In genomic region chr1:27705545-27705944, GRCh38 we compare ENCODE assay signal across 20 cellular contexts. TPM values are rescaled to one million over a fixed set of nuclear protein-coding genes. Genes with fewer than 3 reads are reported as not detected.
DNase-seq lines count a peak whose midpoint lies in the region; ATAC-seq, FAIRE-seq and TF ChIP-seq lines count a peak whose summit lies in the region.
"Had no signal": no experiment of that assay in that cellular context is flagged by ENCODE, and none has a peak within 500 bp of the region (broad histone marks: within the 10 kb centered on the region; RNA-seq: fewer than 3 reads in every experiment).

No MANE protein-coding gene starts in this region.

- no peak for TF ChIP-seq EP300 in upper lobe of left lung (IDR thresholded peaks at IDR 0.05)

- TF ChIP-seq RAD21 in HCT116 (IDR thresholded peaks at IDR 0.05; ENCODE audit: low read depth) = no peak

- no peak overlapping the region for H3K4me3 ChIP-seq in HCT116 (replicated peaks in 1 of 2; ENCODE audit: low read depth in 1 of 2, low read length in 2 of 2)
- H3K4me3 ChIP-seq in upper lobe of left lung = no peak overlapping the region
- H3K4me3 ChIP-seq: A549; BLaER1 treated with 17β-estradiol and CSF1 and Interleukin-3, amounts not matched to agents 10 nM and 100 nM had no signal

- no peaks in the 10 kb centered on the region for H3K9me2 ChIP-seq in HCT116 (ENCODE audit: insufficient read depth)

- intact Hi-C loops in HCT116 (cut with micrococcal nuclease) = no loop called here

- no TSS peak for BruUV-seq in HCT116 (replicated peaks; lab: Mats Ljungman, UMichigan)

- no peak overlapping the region for H3K4me3 Mint-ChIP-seq in WTC11
- H3K4me3 Mint-ChIP-seq: B cell; CD4-positive, alpha-beta T cell; CD8-positive, alpha-beta T cell had no signal

- H3K9ac ChIP-seq in HCT116 (ENCODE audit: low read length) = no peak overlapping the region
- H3K9ac ChIP-seq: BLaER1 treated with 17β-estradiol and CSF1 and Interleukin-3, amounts not matched to agents 10 nM and 100 nM had no signal

- H3K27me3 Mint-ChIP-seq in WTC11 (ENCODE audit: low read depth) = peaks cover 3% of the 10 kb centered on the region; the same call in 1 of the 2 replicates

- TF ChIP-seq CTCF in HCT116 (IDR thresholded peaks at IDR 0.05 in 2 of 3, conservative IDR thresholded peaks at IDR 0.05 in 1 of 3; ENCODE audit: borderline replicate concordance in 1 of 3, insufficient read depth in 1 of 3, low read depth in 2 of 3, low read length in 2 of 3) (no peak), WTC11 (IDR thresholded peaks at IDR 0.05) (no peak), upper lobe of left lung (IDR thresholded peaks at IDR 0.05) (no peak)

- RAD21 ChIA-PET in HCT116 (lab: Charles Lee; ENCODE audit: low non-redundant PET in 1 of 2, low total read pairs in 2 of 2, uncharacterized antibody in 2 of 2, unreplicated experiment in 2 of 2) = no interaction called here

- peaks cover 2% of the 10 kb centered on the region for H3K36me3 Mint-ChIP-seq in WTC11

- H3K4me1 ChIP-seq in HCT116 (ENCODE audit: control insufficient read depth in 1 of 2, insufficient read depth in 2 of 2, low read length in 2 of 2) (no peaks in the 10 kb centered on the region), upper lobe of left lung (no peaks in the 10 kb centered on the region)
- H3K4me1 ChIP-seq: A549; BLaER1 treated with 17β-estradiol and CSF1 and Interleukin-3, amounts not matched to agents 10 nM and 100 nM; Caco-2 had no signal

- no peak for ATAC-seq in HCT116
- ATAC-seq in WTC11 = no peak
- no peak for ATAC-seq in upper lobe of left lung (ENCODE audit: low FRiP score in 2 of 2)
- ATAC-seq: A549; CD8-positive, alpha-beta T cell had no signal

- H3K27ac Mint-ChIP-seq in WTC11 = no peak overlapping the region
- H3K27ac Mint-ChIP-seq: B cell; CD4-positive, alpha-beta T cell; CD8-positive, alpha-beta T cell had no signal

- peaks cover 0 to 5% of the 10 kb centered on the region in 2 experiments; a peak in 1 of 4 replicates for H3K9me3 ChIP-seq in HCT116 (ENCODE audit: control insufficient read depth in 1 of 2, insufficient read depth in 1 of 2, low read depth in 1 of 2, low read length in 2 of 2)
- peaks cover 0 to 9% (median 3%) of the 10 kb centered on the region in 4 donors for H3K9me3 ChIP-seq in upper lobe of left lung
- H3K9me3 ChIP-seq: A549, Caco-2 had no signal

- H3K79me2 ChIP-seq in HCT116 (ENCODE audit: insufficient read depth, low read length) = no peaks in the 10 kb centered on the region

- H2AFZ ChIP-seq in HCT116 (ENCODE audit: low read depth, low read length, poor library complexity, severe bottlenecking) = peak overlapping the region; percentile 80

- no peak for TF ChIP-seq POLR2A in HCT116 (IDR thresholded peaks at IDR 0.05; ENCODE audit: borderline replicate concordance, extremely low read depth, insufficient read depth, insufficient read length)
- TF ChIP-seq POLR2A in upper lobe of left lung (IDR thresholded peaks at IDR 0.05) = no peak

- WGBS in upper lobe of left lung, 2 donors = 80 to 86% methylated on average over 2 of the region's 2 CpGs

- POLR2A ChIA-PET in HCT116 (lab: Charles Lee) (interaction anchor here (0.8 kb wide), 1 partner anchor 67 kb away, joined by 4 read pairs; the partner anchor contains the start of gene STX12), WTC11 (lab: Charles Lee) (interaction anchor here (0.7 kb wide), 1 partner anchor 405 kb away, joined by 7 read pairs; no protein-coding TSS in a partner anchor)

- DNase-seq in HCT116 (ENCODE audit: low read depth, low spot score) (no peak), WTC11 (ENCODE audit: low spot score) (no peak), frontal cortex (ENCODE audit: low spot score in 2 of 2) (no peak), upper lobe of left lung (no peak)
- DNase-seq in activated CD4-positive, alpha-beta T cell treated with anti-CD3 and anti-CD28 coated beads for 48 hours = no peak
- DNase-seq: AML-193; Caco-2; Calu3; CD4-positive, alpha-beta T cell; CD8-positive, alpha-beta T cell; DMS79 treated with DMSO at 0.1 percent for 48 hours; GF-D8 had no signal

- H3K27ac ChIP-seq in HCT116 (ENCODE audit: low read depth, low read length) (no peak overlapping the region), upper lobe of left lung (no peak overlapping the region)
- H3K27ac ChIP-seq: 22Rv1; A549; BLaER1 treated with 17β-estradiol and CSF1 and Interleukin-3, amounts not matched to agents 10 nM and 100 nM; C4-2B had no signal

- no peaks in the 10 kb centered on the region for H3K4me1 Mint-ChIP-seq in WTC11
- H3K4me1 Mint-ChIP-seq: B cell had no signal

- H3K36me3 ChIP-seq in HCT116 (ENCODE audit: control insufficient read depth in 1 of 2, insufficient read depth in 2 of 2, low read length in 2 of 2) (no peaks in the 10 kb centered on the region), upper lobe of left lung (no peaks in the 10 kb centered on the region)
- H3K36me3 ChIP-seq: BLaER1 treated with 17β-estradiol and CSF1 and Interleukin-3, amounts not matched to agents 10 nM and 100 nM had no signal

- H3K27me3 ChIP-seq in HCT116 (ENCODE audit: insufficient read depth, low read length) = no peaks in the 10 kb centered on the region
- no peaks in the 10 kb centered on the region for H3K27me3 ChIP-seq in upper lobe of left lung
- H3K27me3 ChIP-seq: BLaER1 treated with 17β-estradiol and CSF1 and Interleukin-3, amounts not matched to agents 10 nM and 100 nM had no signal

- H3K9me3 Mint-ChIP-seq in WTC11 = peaks cover 25% of the 10 kb centered on the region
- H3K9me3 Mint-ChIP-seq: CD4-positive, alpha-beta T cell had no signal

- FAIRE-seq in frontal cortex (lab: Jason Lieb, UNC) = peak; percentile 21
- FAIRE-seq: A549, D721Med, GM12891, GM19239 had no signal

- no peak overlapping the region for H3K4me2 ChIP-seq in HCT116 (ENCODE audit: low read length)
- H3K4me2 ChIP-seq: A549; BLaER1 treated with 17β-estradiol and CSF1 and Interleukin-3, amounts not matched to agents 10 nM and 100 nM had no signal

- CTCF ChIA-PET in HCT116 (lab: Charles Lee) = interaction anchor here (0.7 kb wide), 1 partner anchor 36 kb away, joined by 4 read pairs; no protein-coding TSS in a partner anchor
- CTCF ChIA-PET in WTC11 (lab: Charles Lee) = interaction anchor here (1.5 kb wide), 1 partner anchor 36 kb away, joined by 3 read pairs; no protein-coding TSS in a partner anchor

- no peaks in the 10 kb centered on the region for H4K20me1 ChIP-seq in HCT116 (ENCODE audit: insufficient read depth)
- H4K20me1 ChIP-seq: BLaER1 treated with 17β-estradiol and CSF1 and Interleukin-3, amounts not matched to agents 10 nM and 100 nM had no signal

TF ChIP-seq in HCT116, 20 proteins besides CTCF, POLR2A, EP300 and RAD21 (continues in another document):
- TF ChIP-seq SIN3A (IDR thresholded peaks at IDR 0.05; ENCODE audit: low read depth) (no peak), EZH2 (IDR thresholded peaks at IDR 0.05) (no peak), YY1 (IDR thresholded peaks at IDR 0.05; ENCODE audit: extremely low read depth, insufficient replicate concordance, low read depth, low read length) (no peak), CBX3 (IDR thresholded peaks at IDR 0.05; ENCODE audit: low read depth) (no peak), TCF7L2 (IDR thresholded peaks at IDR 0.05; ENCODE audit: borderline replicate concordance, extremely low read depth, insufficient read depth, insufficient read length) (no peak)
- TF ChIP-seq, protein P1, sequence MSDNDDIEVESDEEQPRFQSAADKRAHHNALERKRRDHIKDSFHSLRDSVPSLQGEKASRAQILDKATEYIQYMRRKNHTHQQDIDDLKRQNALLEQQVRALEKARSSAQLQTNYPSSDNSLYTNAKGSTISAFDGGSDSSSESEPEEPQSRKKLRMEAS (IDR thresholded peaks at IDR 0.05) = no peak

TF ChIP-seq in WTC11, 78 proteins besides CTCF, POLR2A, EP300 and RAD21:
- TF ChIP-seq HMGA2 (CRISPR knock-in tag; IDR thresholded peaks at IDR 0.05) (0 out of 2 replicates have a peak, but pooled peaks have one; percentile 24), CBFB (CRISPR knock-in tag; IDR thresholded peaks at IDR 0.05; ENCODE audit: low read depth) (no peak)

RNA-seq across cellular contexts. Expression of gene FAM76A, which starts 20.2 kb away (rescaled TPM):
- total RNA-seq in HCT116 (2021; ENCODE audit: unreplicated experiment) (9.6 TPM), WTC11 (2021) (12.5 to 14.5 TPM (median 12.8 TPM) in 3 replicates), frontal cortex (20.0 TPM), upper lobe of left lung (10 to 100 TPM; 10.9 to 50.3 (median 21.2) TPM)
- polyA plus RNA-seq in HCT116 (2012) = 3.3 and 4.5 TPM in 2 replicates

RNA-seq across cellular contexts. Expression of gene IFI6, which starts 33.6 kb away (rescaled TPM):
- total RNA-seq in HCT116 (2021; ENCODE audit: unreplicated experiment) (14.8 TPM), WTC11 (2021) (4.5 to 9.4 TPM (median 6.4 TPM) in 3 replicates), frontal cortex (45.2 TPM), upper lobe of left lung (100 to 1,000 TPM in 5 of 6 donors, 10 to 100 TPM in 1; 43.0 to 436 (median 277) TPM)
- 10.0 and 22.0 TPM in 2 replicates for polyA plus RNA-seq in HCT116 (2012)
